Comparison of ENCODE assay signal across 20 cellular contexts in the genomic region with DNA sequence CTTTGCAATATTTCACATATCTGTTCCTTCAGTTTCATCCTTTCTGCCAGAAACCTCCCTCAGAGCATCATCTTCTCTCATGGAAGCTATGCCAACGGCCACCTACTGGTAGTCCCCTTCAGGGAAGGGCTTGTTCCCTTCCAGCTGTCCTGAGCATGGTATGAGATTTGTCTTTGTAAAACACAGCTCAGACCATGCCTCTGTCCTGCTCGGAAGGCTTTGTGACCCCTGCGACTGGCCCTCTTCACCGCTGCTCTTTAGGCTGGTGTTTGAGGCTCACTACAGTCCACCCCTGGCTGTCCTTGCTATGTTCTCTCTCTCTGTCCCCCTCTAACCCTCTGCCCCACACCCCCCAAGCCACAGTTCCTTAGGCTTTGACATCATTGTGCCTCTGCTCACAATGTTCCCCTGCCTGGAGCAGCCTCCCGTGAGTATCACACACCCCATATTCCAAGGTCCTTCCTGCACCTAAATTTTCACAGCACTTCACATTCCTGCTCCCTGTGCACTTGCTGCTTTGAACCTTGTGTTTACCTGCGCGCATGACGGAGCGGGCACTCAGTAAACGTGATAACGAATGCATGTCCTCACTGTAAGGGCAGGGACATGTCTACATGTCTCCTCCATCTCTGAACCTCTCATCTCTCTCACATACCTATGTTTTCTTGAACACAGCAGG. TPM values are rescaled to one million over a fixed set of nuclear protein-coding genes. Genes with fewer than 3 reads are reported as not detected.
DNase-seq lines count a peak whose midpoint lies in the region; ATAC-seq and TF ChIP-seq lines count a peak whose summit lies in the region.
"Had no signal": no experiment of that assay in that cellular context is flagged by ENCODE, and none has a peak within 500 bp of the region (broad histone marks: within the 10 kb centered on the region; RNA-seq: fewer than 3 reads in every experiment).

No MANE protein-coding gene starts in this region.

- H3K4me3 ChIP-seq in HFF-Myc (replicated peaks; ENCODE audit: low read depth, low read length) (no peak overlapping the region), mucosa of descending colon (no peak overlapping the region)
- H3K4me3 ChIP-seq: GM23248, prostate gland had no signal

- DNase-seq in HFF-Myc (ENCODE audit: extremely low read depth, low read depth): no peak
- peak; percentile 49 for DNase-seq in epidermal melanocyte (ENCODE audit: insufficient read length, low spot score)
- peak in 1 of 3 donors; percentile 44 for DNase-seq in mucosa of descending colon
- no peak for DNase-seq in GOT3 (lab: John Stamatoyannopoulos, UW)
- DNase-seq in NCI-H345 (lab: John Stamatoyannopoulos, UW): no peak
- DNase-seq in superior temporal gyrus (ENCODE audit: extremely low spot score): no peak
- DNase-seq in stimulated activated naive CD4-positive, alpha-beta T cell (lab: John Stamatoyannopoulos, UW): no peak
- DNase-seq: activated CD4-positive, alpha-beta T cell treated with anti-CD3 and anti-CD28 coated beads for 36 hours; activated CD8-positive, alpha-beta memory T cell treated with anti-CD3 and anti-CD28 coated beads, Interleukin-2, amount 50 U/mL, for 48 hours; activated naive CD4-positive, alpha-beta T cell; effector CD4-positive, alpha-beta T cell; kidney; MM.1S; RPMI8226; T-helper 2 cell; trophoblast cell had no signal

- TF ChIP-seq CTCF in 22Rv1 (IDR thresholded peaks at IDR 0.05) (no peak), HFF-Myc (IDR thresholded peaks at IDR 0.05; ENCODE audit: low read depth, low read length, missing control alignments) (peak; percentile 30), mucosa of descending colon (IDR thresholded peaks at IDR 0.05) (no peak)

- peak overlapping the region; percentile 46 for H3K27ac ChIP-seq in 22Rv1
- H3K27ac ChIP-seq: GM23248 had no signal

- H3K4me1 ChIP-seq in mucosa of descending colon (ENCODE audit: low read depth): peaks cover 34% of the 10 kb centered on the region
- H3K4me1 ChIP-seq: prostate gland had no signal

- peak; percentile 58 for ATAC-seq in mucosa of descending colon
- ATAC-seq: activated CD4-positive, alpha-beta T cell treated with anti-CD3 and anti-CD28 coated beads for 36 hours had no signal

- H3K36me3 ChIP-seq in mucosa of descending colon (ENCODE audit: low read depth): no peaks in the 10 kb centered on the region
- H3K36me3 ChIP-seq: prostate gland had no signal

- no peaks in the 10 kb centered on the region for H3K9me3 ChIP-seq in mucosa of descending colon
- H3K9me3 ChIP-seq: prostate gland had no signal

- intact Hi-C loops in mucosa of descending colon (cut with DNase I, micrococcal nuclease): no loop called here

RNA-seq across cellular contexts. Expression of a gene that starts 24.0 kb away (rescaled TPM):
- 10 to 100 TPM; 32.3 to 45.7 (median 39.2) TPM for total RNA-seq in mucosa of descending colon

RNA-seq across cellular contexts. Expression of a gene that starts 53.6 kb away (rescaled TPM):
- total RNA-seq in mucosa of descending colon: 10 to 100 TPM; 21.5 to 42.9 (median 41.8) TPM
- total RNA-seq: B cell had no signal
